ENCODE assay signal across 20 cellular contexts in the genomic region with DNA sequence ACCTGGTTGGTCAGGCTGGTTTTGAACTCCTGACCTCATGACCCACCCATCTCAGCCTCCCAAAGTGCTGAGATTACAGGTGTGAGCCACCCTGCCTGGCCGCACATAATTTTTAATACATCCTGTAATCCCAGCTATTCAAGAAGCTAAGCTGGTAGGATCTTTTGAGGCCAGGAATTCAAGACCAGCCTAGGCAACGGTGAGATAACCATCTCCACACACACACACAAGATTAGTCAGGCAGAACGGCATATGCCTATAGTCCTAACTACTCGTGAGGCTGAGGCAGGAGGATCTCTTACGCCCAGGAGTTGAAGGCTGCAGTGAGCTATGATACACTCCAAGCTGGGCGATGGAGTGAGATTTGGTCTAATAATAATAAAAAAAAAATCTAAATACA.
DNase-seq lines count a peak whose midpoint lies in the region; ATAC-seq and TF ChIP-seq lines count a peak whose summit lies in the region.
"Had no signal": no experiment of that assay in that cellular context is flagged by ENCODE, and none has a peak within 500 bp of the region (broad histone marks: within the 10 kb centered on the region; RNA-seq: fewer than 3 reads in every experiment).

No MANE protein-coding gene starts in this region.

- H3K18ac ChIP-seq in H9 (ENCODE audit: insufficient read length, low read depth, low read length) = no peak overlapping the region
- no peak overlapping the region for H3K18ac ChIP-seq in IMR-90 (ENCODE audit: low read depth, low read length)
- H3K18ac ChIP-seq in mesendoderm (ENCODE audit: low read length) = no peak overlapping the region

- no peak overlapping the region for H4K5ac ChIP-seq in H9 (ENCODE audit: insufficient read length, low read depth, low read length)
- no peak overlapping the region for H4K5ac ChIP-seq in IMR-90 (ENCODE audit: low read depth, low read length)
- H4K5ac ChIP-seq in mesendoderm (ENCODE audit: low read length) = no peak overlapping the region

- H3K27me3 Mint-ChIP-seq in H9 (ENCODE audit: low read depth) = no peaks in the 10 kb centered on the region
- no peaks in the 10 kb centered on the region for H3K27me3 Mint-ChIP-seq in activated CD8-positive, alpha-beta memory T cell treated with anti-CD3 and anti-CD28 coated beads, Interleukin-2, amount 10 ng/mL, durations not matched to agents 7 days and 5 days
- H3K27me3 Mint-ChIP-seq: B cell had no signal

- dilution Hi-C loops in IMR-90 (cut with HindIII; ENCODE audit: low sequenced_read_pairs, unreplicated experiment) = no loop called here

- H3K79me1 ChIP-seq in H9 (ENCODE audit: insufficient read depth, low read depth, low read length, poor library complexity, severe bottlenecking) (no peaks in the 10 kb centered on the region), IMR-90 (ENCODE audit: low read depth in 1 of 2, low read length in 2 of 2) (no peaks in the 10 kb centered on the region), mesendoderm (ENCODE audit: low read length) (no peaks in the 10 kb centered on the region)

- H2BK5ac ChIP-seq in H9 (ENCODE audit: insufficient read length, low read length) = no peak overlapping the region
- no peak overlapping the region for H2BK5ac ChIP-seq in IMR-90 (ENCODE audit: low read depth, low read length, poor library complexity, severe bottlenecking)
- no peak overlapping the region for H2BK5ac ChIP-seq in mesendoderm (ENCODE audit: low read length)

- no peaks in the 10 kb centered on the region for H3K23me2 ChIP-seq in H9 (ENCODE audit: insufficient read length, low read depth, low read length, poor library complexity, severe bottlenecking)

- DNase-seq in H9 = no peak
- DNase-seq in IMR-90 = no peak
- DNase-seq in mesendoderm = peak; percentile 11
- DNase-seq in activated CD8-positive, alpha-beta memory T cell treated with anti-CD3 and anti-CD28 coated beads, Interleukin-2, amount 10 ng/mL, durations not matched to agents 7 days and 5 days = no peak
- no peak for DNase-seq in tibial artery
- DNase-seq in hepatocyte (ENCODE audit: low spot score) = no peak
- DNase-seq: AML-193; Caco-2; Calu3; CD4-positive, alpha-beta T cell; CD8-positive, alpha-beta T cell; DND-41; EL; GDM1 had no signal

- no peak overlapping the region for H3T11ph ChIP-seq in H9 (ENCODE audit: low read length)

- H2AFZ ChIP-seq in H9 (ENCODE audit: low read length) (no peak overlapping the region), IMR-90 (replicated peaks; ENCODE audit: low read length, poor library complexity) (no peak overlapping the region), hepatocyte (no peak overlapping the region)

- H3K36me3 ChIP-seq in IMR-90 (ENCODE audit: control insufficient read depth, insufficient read depth, low read length) = no peaks in the 10 kb centered on the region
- H3K36me3 ChIP-seq in mesendoderm (ENCODE audit: control insufficient read depth, insufficient read depth, low read length) = no peaks in the 10 kb centered on the region
- H3K36me3 ChIP-seq in tibial artery = no peaks in the 10 kb centered on the region
- no peaks in the 10 kb centered on the region for H3K36me3 ChIP-seq in hepatocyte (replicated peaks; ENCODE audit: insufficient read depth, low read depth)
- H3K36me3 ChIP-seq: BLaER1 treated with 17β-estradiol and CSF1 and Interleukin-3, amounts not matched to agents 10 nM and 100 nM had no signal

- no peaks in the 10 kb centered on the region for H3K4me1 ChIP-seq in H9 (ENCODE audit: insufficient read depth, low read length)
- 0 out of 2 replicates have a peak, but pooled peaks cover 2% of the 10 kb centered on the region for H3K4me1 ChIP-seq in IMR-90 (ENCODE audit: control insufficient read depth, insufficient read depth, low read length)
- no peaks in the 10 kb centered on the region for H3K4me1 ChIP-seq in mesendoderm (ENCODE audit: control insufficient read depth, low read depth, low read length)
- no peaks in the 10 kb centered on the region for H3K4me1 ChIP-seq in tibial artery
- no peaks in the 10 kb centered on the region for H3K4me1 ChIP-seq in hepatocyte (ENCODE audit: insufficient read depth)
- H3K4me1 ChIP-seq: A549; BLaER1 treated with 17β-estradiol and CSF1 and Interleukin-3, amounts not matched to agents 10 nM and 100 nM; Caco-2 had no signal

- no peaks in the 10 kb centered on the region for H3K9me3 ChIP-seq in H9 (ENCODE audit: control insufficient read depth, low read depth, low read length)
- H3K9me3 ChIP-seq in IMR-90 (ENCODE audit: control insufficient read depth, insufficient read depth, low read length) = no peaks in the 10 kb centered on the region
- no peaks in the 10 kb centered on the region for H3K9me3 ChIP-seq in tibial artery
- H3K9me3 ChIP-seq in hepatocyte (ENCODE audit: low read depth) = no peaks in the 10 kb centered on the region
- H3K9me3 ChIP-seq: A549; BLaER1 treated with 17β-estradiol and CSF1 and Interleukin-3, amounts not matched to agents 10 nM and 100 nM; Caco-2 had no signal

- H2BK120ac ChIP-seq in H9 (ENCODE audit: low read depth, low read length, poor library complexity, severe bottlenecking) (no peak overlapping the region), IMR-90 (ENCODE audit: low read depth, low read length) (no peak overlapping the region), mesendoderm (ENCODE audit: low read depth, low read length) (no peak overlapping the region)

- H3K9me2 ChIP-seq in hepatocyte (replicated peaks; ENCODE audit: insufficient read depth) = no peaks in the 10 kb centered on the region

- no peaks in the 10 kb centered on the region for H3K36me3 Mint-ChIP-seq in H9 (ENCODE audit: insufficient read depth in 1 of 3, low read depth in 3 of 3)
- H3K36me3 Mint-ChIP-seq in activated CD8-positive, alpha-beta memory T cell treated with anti-CD3 and anti-CD28 coated beads, Interleukin-2, amount 10 ng/mL, durations not matched to agents 7 days and 5 days = no peaks in the 10 kb centered on the region
- H3K36me3 Mint-ChIP-seq: CD8-positive, alpha-beta T cell had no signal

- H3K56ac ChIP-seq in H9 (ENCODE audit: insufficient read length, low read depth, low read length) (no peak overlapping the region), IMR-90 (ENCODE audit: extremely low read depth, insufficient read depth, low read length) (no peak overlapping the region), mesendoderm (ENCODE audit: low read length) (no peak overlapping the region)

- BruUV-seq in IMR-90 (replicated peaks; lab: Mats Ljungman, UMichigan) = no TSS peak

- H3K23ac ChIP-seq in H9 (ENCODE audit: insufficient read length, low read depth, low read length) (no peak overlapping the region), IMR-90 (ENCODE audit: low read depth, low read length) (no peak overlapping the region), mesendoderm (ENCODE audit: low read length) (no peak overlapping the region)

- POLR2A ChIA-PET in IMR-90 (lab: Charles Lee; ENCODE audit: unreplicated experiment) = no interaction called here

- H2AK5ac ChIP-seq in H9 (ENCODE audit: insufficient read length, low read length) = no peak overlapping the region
- H2AK5ac ChIP-seq in IMR-90 (ENCODE audit: low read depth, low read length) = peak overlapping the region; percentile 33; the same call in 1 of the 2 replicates
- no peak overlapping the region for H2AK5ac ChIP-seq in mesendoderm (ENCODE audit: low read length)

- H2BK15ac ChIP-seq in H9 (ENCODE audit: low read depth, low read length) (no peak overlapping the region), IMR-90 (ENCODE audit: low read depth, low read length) (no peak overlapping the region; the same call in 2 of the 3 replicates), mesendoderm (replicated peaks; ENCODE audit: low read depth) (no peak overlapping the region)

- H2BK12ac ChIP-seq in H9 (ENCODE audit: insufficient read length, low read depth, low read length) = no peak overlapping the region

- intact Hi-C loops in IMR-90 (cut with micrococcal nuclease) (no loop called here), tibial artery (cut with DNase I; ENCODE audit: low total_unique reads) (no loop called here)

- no peak for ATAC-seq in IMR-90 (ENCODE audit: low read depth)
- ATAC-seq in activated CD8-positive, alpha-beta memory T cell treated with anti-CD3 and anti-CD28 coated beads, Interleukin-2, amount 10 ng/mL, durations not matched to agents 7 days and 5 days = no peak
- ATAC-seq: A549; CD8-positive, alpha-beta T cell; GM12878 had no signal

- H4K8ac ChIP-seq in H9 (replicated peaks; ENCODE audit: insufficient read length, low read depth, low read length) = no peak overlapping the region
- H4K8ac ChIP-seq in IMR-90 (ENCODE audit: low read depth in 2 of 2, low read length in 2 of 2) = no peak overlapping the region
- H4K8ac ChIP-seq in mesendoderm (ENCODE audit: low read depth, low read length) = no peak overlapping the region

- H3K4ac ChIP-seq in H9 (ENCODE audit: low read depth, low read length) = no peak overlapping the region
- no peak overlapping the region for H3K4ac ChIP-seq in IMR-90 (ENCODE audit: low read depth, low read length)
- no peak overlapping the region for H3K4ac ChIP-seq in mesendoderm (ENCODE audit: low read depth, low read length)

- no peak overlapping the region for H3K9ac ChIP-seq in H9 (ENCODE audit: extremely low read depth, insufficient read length, low read length)
- H3K9ac ChIP-seq in IMR-90 (ENCODE audit: low read depth, low read length) = no peak overlapping the region
- H3K9ac ChIP-seq in mesendoderm (ENCODE audit: low read length) = no peak overlapping the region
- H3K9ac ChIP-seq: BLaER1 treated with 17β-estradiol and CSF1 and Interleukin-3, amounts not matched to agents 10 nM and 100 nM had no signal

- peak overlapping the region; percentile 26 for H2BK20ac ChIP-seq in H9 (ENCODE audit: low read depth, low read length, poor library complexity, severe bottlenecking)
- no peak overlapping the region for H2BK20ac ChIP-seq in IMR-90 (ENCODE audit: low read depth, low read length)

- H3K27ac ChIP-seq in H9 (ENCODE audit: insufficient read length, low read depth, low read length) (no peak overlapping the region), IMR-90 (ENCODE audit: insufficient read depth, low read length) (no peak overlapping the region), mesendoderm (ENCODE audit: low read depth, low read length) (no peak overlapping the region), tibial artery (no peak overlapping the region), hepatocyte (no peak overlapping the region)
- H3K27ac ChIP-seq: 22Rv1; A549; BLaER1 treated with 17β-estradiol and CSF1 and Interleukin-3, amounts not matched to agents 10 nM and 100 nM; C4-2B had no signal

- H3K4me2 ChIP-seq in H9 (ENCODE audit: insufficient read depth, insufficient read length, low read length) (no peak overlapping the region), IMR-90 (ENCODE audit: low read depth, low read length) (no peak overlapping the region), mesendoderm (ENCODE audit: low read length) (no peak overlapping the region), hepatocyte (no peak overlapping the region)
- H3K4me2 ChIP-seq: A549; BLaER1 treated with 17β-estradiol and CSF1 and Interleukin-3, amounts not matched to agents 10 nM and 100 nM had no signal

- CTCF ChIA-PET in IMR-90 (lab: Yijun Ruan, JAX) = no interaction called here
- CTCF ChIA-PET in activated CD8-positive, alpha-beta memory T cell treated with anti-CD3 and anti-CD28 coated beads, Interleukin-2, amount 10 ng/mL, durations not matched to agents 7 days and 5 days (lab: Charles Lee) = no interaction called here

- H3K79me2 ChIP-seq in H9 (ENCODE audit: insufficient read depth, low read length) (no peaks in the 10 kb centered on the region), mesendoderm (ENCODE audit: control insufficient read depth, insufficient read depth, low read length) (no peaks in the 10 kb centered on the region), hepatocyte (no peaks in the 10 kb centered on the region)

- no peaks in the 10 kb centered on the region for H4K20me1 ChIP-seq in H9 (ENCODE audit: control insufficient read depth, insufficient read depth, insufficient read length)
- no peaks in the 10 kb centered on the region for H4K20me1 ChIP-seq in IMR-90 (ENCODE audit: insufficient read depth, low read length)
- no peaks in the 10 kb centered on the region for H4K20me1 ChIP-seq in hepatocyte (ENCODE audit: insufficient read depth, poor library complexity, severe bottlenecking)
- H4K20me1 ChIP-seq: BLaER1 treated with 17β-estradiol and CSF1 and Interleukin-3, amounts not matched to agents 10 nM and 100 nM had no signal

- no peaks in the 10 kb centered on the region for H3K27me3 ChIP-seq in H9 (ENCODE audit: insufficient read depth, low read length)
- no peaks in the 10 kb centered on the region for H3K27me3 ChIP-seq in IMR-90 (ENCODE audit: control insufficient read depth, insufficient read depth, low read length)
- H3K27me3 ChIP-seq in mesendoderm (ENCODE audit: insufficient read depth, low read length, poor library complexity) = no peaks in the 10 kb centered on the region
- H3K27me3 ChIP-seq in tibial artery = no peaks in the 10 kb centered on the region
- no peaks in the 10 kb centered on the region for H3K27me3 ChIP-seq in hepatocyte
- H3K27me3 ChIP-seq: BLaER1 treated with 17β-estradiol and CSF1 and Interleukin-3, amounts not matched to agents 10 nM and 100 nM had no signal

- no peak overlapping the region for H2AK9ac ChIP-seq in IMR-90 (replicated peaks; ENCODE audit: low read depth, low read length, poor library complexity)

- TF ChIP-seq POLR2A in IMR-90 (IDR thresholded peaks at IDR 0.05; ENCODE audit: low read depth, low read length) = no peak

- no peaks in the 10 kb centered on the region; the same call in 1 of the 2 replicates for H3K9me1 ChIP-seq in IMR-90 (ENCODE audit: insufficient read depth, low read length)

- H4K91ac ChIP-seq in H9 (ENCODE audit: insufficient read length, low read depth, low read length) = no peak overlapping the region
- no peak overlapping the region for H4K91ac ChIP-seq in IMR-90 (ENCODE audit: insufficient read depth, low read depth, low read length)

- no peak for TF ChIP-seq RAD21 in IMR-90 (IDR thresholded peaks at IDR 0.05; ENCODE audit: low read length)

- H3K14ac ChIP-seq in H9 (ENCODE audit: insufficient read depth, low read length) = no peak overlapping the region
- H3K14ac ChIP-seq in IMR-90 (replicated peaks; ENCODE audit: low read depth, low read length) = no peak overlapping the region

- H3K4me3 Mint-ChIP-seq in H9 = no peak overlapping the region
- H3K4me3 Mint-ChIP-seq in activated CD8-positive, alpha-beta memory T cell treated with anti-CD3 and anti-CD28 coated beads, Interleukin-2, amount 10 ng/mL, durations not matched to agents 7 days and 5 days = no peak overlapping the region
- H3K4me3 Mint-ChIP-seq: B cell; CD4-positive, alpha-beta T cell; CD8-positive, alpha-beta T cell had no signal

- in situ Hi-C loops in IMR-90 (cut with MboI; ENCODE audit: low sequenced_read_pairs) = no loop called here

- TF ChIP-seq CTCF in H9 (conservative IDR thresholded peaks at IDR 0.05) (no peak), IMR-90 (conservative IDR thresholded peaks at IDR 0.05; ENCODE audit: low read depth, low read length) (no peak), tibial artery (IDR thresholded peaks at IDR 0.05) (no peak), hepatocyte (IDR thresholded peaks at IDR 0.05; ENCODE audit: poor library complexity) (no peak)

- H3K4me3 ChIP-seq in IMR-90 (ENCODE audit: insufficient read depth, low read depth, low read length) (no peak overlapping the region), mesendoderm (ENCODE audit: low read length) (no peak overlapping the region), tibial artery (no peak overlapping the region), hepatocyte (no peak overlapping the region)
- H3K4me3 ChIP-seq: A549; BLaER1 treated with 17β-estradiol and CSF1 and Interleukin-3, amounts not matched to agents 10 nM and 100 nM; GM12878 had no signal

- H3K27ac Mint-ChIP-seq in H9 = no peak overlapping the region
- H3K27ac Mint-ChIP-seq in activated CD8-positive, alpha-beta memory T cell treated with anti-CD3 and anti-CD28 coated beads, Interleukin-2, amount 10 ng/mL, durations not matched to agents 7 days and 5 days = no peak overlapping the region
- H3K27ac Mint-ChIP-seq: B cell; CD4-positive, alpha-beta T cell; CD8-positive, alpha-beta T cell had no signal

- no peaks in the 10 kb centered on the region for H3K4me1 Mint-ChIP-seq in H9
- no peaks in the 10 kb centered on the region for H3K4me1 Mint-ChIP-seq in activated CD8-positive, alpha-beta memory T cell treated with anti-CD3 and anti-CD28 coated beads, Interleukin-2, amount 10 ng/mL, durations not matched to agents 7 days and 5 days
- H3K4me1 Mint-ChIP-seq: B cell had no signal

- H3K9me3 Mint-ChIP-seq in H9 = no peaks in the 10 kb centered on the region
- no peaks in the 10 kb centered on the region for H3K9me3 Mint-ChIP-seq in activated CD8-positive, alpha-beta memory T cell treated with anti-CD3 and anti-CD28 coated beads, Interleukin-2, amount 10 ng/mL, durations not matched to agents 7 days and 5 days (ENCODE audit: low read depth)
- H3K9me3 Mint-ChIP-seq: CD4-positive, alpha-beta T cell; CD8-positive, alpha-beta T cell had no signal

- no CpG with 5 or more reads among the region's 6 CpGs for WGBS in H9 (ENCODE audit: extremely low coverage, insufficient read length, low lambda C conversion rate)
- WGBS in IMR-90 (ENCODE audit: extremely low coverage in 2 of 2, insufficient read length in 1 of 2), 2 experiments = no CpG with 5 or more reads among the region's 6 CpGs
- no CpG with 5 or more reads among the region's 6 CpGs for WGBS in mesendoderm (ENCODE audit: extremely low coverage, insufficient coverage, low lambda C conversion rate)
- 88% methylated on average over 6 of the region's 6 CpGs for WGBS in hepatocyte (ENCODE audit: low lambda C conversion rate, missing lambda C conversion rate)
